ENCODE assay signal across 13 cellular contexts in the genomic region with DNA sequence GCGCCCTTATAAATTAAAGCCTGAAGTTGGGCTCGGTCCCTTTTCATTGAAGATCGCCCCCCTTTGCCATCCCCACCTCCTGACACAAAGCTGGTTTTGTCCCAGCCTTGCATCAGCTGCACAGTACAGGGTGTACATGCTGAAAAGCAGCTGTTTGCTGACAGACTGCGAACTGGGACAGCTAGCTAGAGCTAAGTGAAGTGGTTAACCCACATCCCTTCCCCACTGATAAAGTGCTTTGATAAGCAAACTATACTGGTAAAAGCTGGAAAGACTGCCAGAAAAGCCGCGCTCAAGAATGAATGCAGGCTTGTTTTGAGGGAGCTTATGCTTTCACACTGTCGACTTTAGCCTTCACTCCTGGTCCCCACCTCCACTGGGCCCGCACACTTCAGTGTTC.
DNase-seq lines count a peak whose midpoint lies in the region; ATAC-seq and TF ChIP-seq lines count a peak whose summit lies in the region.
"Had no signal": no experiment of that assay in that cellular context is flagged by ENCODE, and none has a peak within 500 bp of the region (broad histone marks: within the 10 kb centered on the region; RNA-seq: fewer than 3 reads in every experiment).

No MANE protein-coding gene starts in this region.

- H3K27ac Mint-ChIP-seq in chondrocyte (ENCODE audit: unreplicated experiment): peak overlapping the region; percentile 17
- H3K27ac Mint-ChIP-seq: stimulated activated naive CD8-positive, alpha-beta T cell treated with anti-CD3 and anti-CD28 coated beads, Interleukin-15, Interleukin-2, amounts not matched to agents 100 ng/mL and 50 ng/mL, for 24 hours had no signal

- H3K9me3 Mint-ChIP-seq in chondrocyte (ENCODE audit: low read depth): no peaks in the 10 kb centered on the region
- H3K9me3 Mint-ChIP-seq: stimulated activated naive CD8-positive, alpha-beta T cell treated with anti-CD3 and anti-CD28 coated beads, Interleukin-15, Interleukin-2, amounts not matched to agents 100 ng/mL and 50 ng/mL, for 24 hours had no signal

- H3K4me1 ChIP-seq in thymus (ENCODE audit: control insufficient read depth, insufficient read depth, low read length): peaks cover 41% of the 10 kb centered on the region
- H3K4me1 ChIP-seq: breast epithelium, esophagus muscularis mucosa had no signal

- peak overlapping the region; percentile 68 for H3K27ac ChIP-seq in thymus (ENCODE audit: low read depth)
- H3K27ac ChIP-seq: breast epithelium, esophagus muscularis mucosa had no signal

- no peak for ATAC-seq in HG03135 (IDR thresholded peaks at IDR 0.05; ENCODE audit: unreplicated experiment)

- 6% methylated on average over 8 of the region's 8 CpGs for WGBS in thymus

- DNase-seq in stimulated activated CD4-positive, alpha-beta T cell treated with anti-CD3 and anti-CD28 coated beads, Interleukin-15, amount 100 ng/mL, for 24 hours: peak; percentile 22
- no peak for DNase-seq in stimulated activated CD4-positive, alpha-beta T cell treated with anti-CD3 and anti-CD28 coated beads, Interleukin-12 subunit alpha, Interleukin-12 subunit beta, amount 100 ng/mL, for 4 hours
- DNase-seq in activated CD4-positive, alpha-beta T cell treated with anti-CD3 and anti-CD28 coated beads for 48 hours: peak; percentile 17
- DNase-seq in chondrocyte (ENCODE audit: low spot score): no peak
- DNase-seq in ecto neural progenitor cell (ENCODE audit: low spot score): no peak
- no peak for DNase-seq in superior temporal gyrus (ENCODE audit: extremely low spot score)
- DNase-seq: activated CD4-positive, CD25-positive, alpha-beta regulatory T cell treated with anti-CD3 and anti-CD28 coated beads, Interleukin-2, amount 50 U/mL, for 72 hours; KG1 had no signal

- H3K27me3 Mint-ChIP-seq in chondrocyte (ENCODE audit: low read depth): no peaks in the 10 kb centered on the region
- H3K27me3 Mint-ChIP-seq: stimulated activated naive CD8-positive, alpha-beta T cell treated with anti-CD3 and anti-CD28 coated beads, Interleukin-15, Interleukin-2, amounts not matched to agents 100 ng/mL and 50 ng/mL, for 24 hours had no signal

- H3K36me3 Mint-ChIP-seq in chondrocyte (ENCODE audit: low read depth): no peaks in the 10 kb centered on the region

- no peak overlapping the region for H3K4me3 Mint-ChIP-seq in chondrocyte (ENCODE audit: unreplicated experiment)
- H3K4me3 Mint-ChIP-seq: stimulated activated naive CD8-positive, alpha-beta T cell treated with anti-CD3 and anti-CD28 coated beads, Interleukin-15, Interleukin-2, amounts not matched to agents 100 ng/mL and 50 ng/mL, for 24 hours had no signal

- H3K9me3 ChIP-seq in thymus (ENCODE audit: control insufficient read depth): no peaks in the 10 kb centered on the region
- H3K9me3 ChIP-seq: breast epithelium, esophagus muscularis mucosa had no signal

- H3K4me1 Mint-ChIP-seq in chondrocyte (ENCODE audit: low read depth): peaks cover 27% of the 10 kb centered on the region

- no peaks in the 10 kb centered on the region for H3K27me3 ChIP-seq in thymus (ENCODE audit: control insufficient read depth, insufficient read depth)
- H3K27me3 ChIP-seq: breast epithelium, esophagus muscularis mucosa had no signal

- peak overlapping the region; percentile 20 for H3K4me3 ChIP-seq in thymus (ENCODE audit: low read length)
- H3K4me3 ChIP-seq: breast epithelium, esophagus muscularis mucosa had no signal

- no peaks in the 10 kb centered on the region for H3K36me3 ChIP-seq in thymus (ENCODE audit: control insufficient read depth, insufficient read depth)
- H3K36me3 ChIP-seq: breast epithelium, esophagus muscularis mucosa had no signal

- no peak for TF ChIP-seq CTCF in chondrocyte (IDR thresholded peaks at IDR 0.05)

Comparison
In these comparisons a context has a peak if more than half of its experiments do, and no peak if none do; other contexts are left out.
1. DNase-seq: peak in stimulated activated CD4-positive, alpha-beta T cell treated with anti-CD3 and anti-CD28 coated beads, Interleukin-15, amount 100 ng/mL, for 24 hours (single experiment) and activated CD4-positive, alpha-beta T cell treated with anti-CD3 and anti-CD28 coated beads for 48 hours (single experiment); none in stimulated activated CD4-positive, alpha-beta T cell treated with anti-CD3 and anti-CD28 coated beads, Interleukin-12 subunit alpha, Interleukin-12 subunit beta, amount 100 ng/mL, for 4 hours (single experiment), chondrocyte (single experiment), ecto neural progenitor cell (single experiment) and superior temporal gyrus (single experiment).